9 cellular contexts compared by ENCODE assay signal in genomic region chr12:26870491-26871419, GRCh38. TPM values are rescaled to one million over a fixed set of nuclear protein-coding genes. Genes with fewer than 3 reads are reported as not detected.
DNase-seq lines count a peak whose midpoint lies in the region; ATAC-seq, FAIRE-seq and TF ChIP-seq lines count a peak whose summit lies in the region.
"Had no signal": no experiment of that assay in that cellular context is flagged by ENCODE, and none has a peak within 500 bp of the region (broad histone marks: within the 10 kb centered on the region; RNA-seq: fewer than 3 reads in every experiment).

No MANE protein-coding gene starts in this region.

- H3K9me3 Mint-ChIP-seq in nephron, result peaks cover 9% of the 10 kb centered on the region

- no TSS peak for BruUV-seq in K562 (replicated peaks; lab: Mats Ljungman, UMichigan)

- no peaks in the 10 kb centered on the region for H4K20me1 ChIP-seq in K562 (replicated peaks; ENCODE audit: control insufficient read depth, insufficient read depth, low read length)

- no peak for TF ChIP-seq POLR2A in K562 (conservative IDR thresholded peaks at IDR 0.05)

- peak; percentile 43 for DNase-seq in GM06990 (ENCODE audit: extremely low read depth, insufficient read length)
- DNase-seq in NCI-H187 (lab: John Stamatoyannopoulos, UW), result peak; percentile 52 to 61
- no peak for DNase-seq in K562 (ENCODE audit: extremely low read depth in 1 of 4, low spot score in 3 of 4)
- no peak for DNase-seq in hepatic stellate cell (ENCODE audit: low spot score)
- no peak for DNase-seq in COLO829 (ENCODE audit: low spot score)
- DNase-seq: retina had no signal

- CTCF ChIA-PET in K562 (lab: Yijun Ruan, JAX; ENCODE audit: low intra/inter-chr PET ratio), result no interaction called here

- no peaks in the 10 kb centered on the region for H3K79me2 ChIP-seq in K562 (ENCODE audit: control insufficient read depth, insufficient read depth, low read length)

- 10% methylated on average over 11 of the region's 11 CpGs for WGBS in K562 (ENCODE audit: insufficient coverage, low coverage, missing lambda C conversion rate)

- no peak for TF ChIP-seq CTCF in GM06990 (IDR thresholded peaks at IDR 0.05; ENCODE audit: insufficient read depth, low read length, poor library complexity, severe bottlenecking)
- TF ChIP-seq CTCF in K562 (IDR thresholded peaks at IDR 0.05 in 2 of 3, conservative IDR thresholded peaks at IDR 0.05 in 1 of 3; ENCODE audit: insufficient read depth in 2 of 3, low read depth in 1 of 3, low read length in 3 of 3), result no peak
- TF ChIP-seq CTCF in nephron (IDR thresholded peaks at IDR 0.05; ENCODE audit: unreplicated experiment in 3 of 3), result no peak

- TF ChIP-seq RAD21 in K562 (CRISPR knock-in tag; conservative IDR thresholded peaks at IDR 0.05 in 1 of 2, IDR thresholded peaks at IDR 0.05 in 1 of 2), result no peak

- in situ Hi-C loops in K562 (cut with MboI), result no loop called here

- no peak overlapping the region for H3K4me2 ChIP-seq in K562 (ENCODE audit: insufficient read depth, low read length)

- ATAC-seq in K562 (peak; percentile 33; the same call in 2 of the 3 replicates), GM19452 (IDR thresholded peaks at IDR 0.05; ENCODE audit: unreplicated experiment) (no peak), HG02938 (IDR thresholded peaks at IDR 0.05; ENCODE audit: unreplicated experiment) (no peak)

- H3K4me1 Mint-ChIP-seq in nephron, result peaks cover 23% of the 10 kb centered on the region

- no peaks in the 10 kb centered on the region for H3K9me1 ChIP-seq in K562 (ENCODE audit: control insufficient read depth, insufficient read depth, low read length)

- peaks cover 4% of the 10 kb centered on the region for H3K36me3 Mint-ChIP-seq in nephron (ENCODE audit: low read depth)

- no peak for TF ChIP-seq EP300 in K562 (IDR thresholded peaks at IDR 0.05; ENCODE audit: low read length)

- no peaks in the 10 kb centered on the region for H3K9me3 ChIP-seq in K562 (replicated peaks; ENCODE audit: control insufficient read depth, insufficient read depth, low read depth, low read length)

- peak; percentile 54 for FAIRE-seq in K562 (lab: Jason Lieb, UNC)

- peak overlapping the region in 2 of 3 experiments; percentile 23 to 47 for H3K27ac Mint-ChIP-seq in nephron

- intact Hi-C loops in K562 (cut with micrococcal nuclease), result no loop called here

- H3K27me3 Mint-ChIP-seq in nephron (ENCODE audit: low read depth), result no peaks in the 10 kb centered on the region

- H3K27ac ChIP-seq in K562 (ENCODE audit: extremely low read depth, low read depth, low read length), result no peak overlapping the region

- no peak overlapping the region for H3K9ac ChIP-seq in K562 (ENCODE audit: insufficient read depth in 1 of 2, low read depth in 2 of 2, low read length in 2 of 2)

- H3K36me3 ChIP-seq in GM06990 (ENCODE audit: control insufficient read depth, insufficient read depth, low read length) (no peaks in the 10 kb centered on the region), K562 (ENCODE audit: control insufficient read depth, insufficient read depth, low read length) (no peaks in the 10 kb centered on the region)

- H2AFZ ChIP-seq in K562 (ENCODE audit: low read depth, low read length), result no peak overlapping the region

- POLR2A ChIA-PET in K562 (lab: Yijun Ruan, JAX), result interaction anchor here (0.6 kb wide), 1 partner anchor 341 kb away, joined by 4 read pairs; no protein-coding TSS in a partner anchor

- no peaks in the 10 kb centered on the region for H3K27me3 ChIP-seq in GM06990 (replicated peaks; ENCODE audit: control insufficient read depth, insufficient read depth, low read length)
- H3K27me3 ChIP-seq in K562 (ENCODE audit: control insufficient read depth in 2 of 2, insufficient read depth in 2 of 2, low read length in 2 of 2), result no peaks in the 10 kb centered on the region

- H3K4me1 ChIP-seq in K562 (replicated peaks in 1 of 2; ENCODE audit: control insufficient read depth in 2 of 2, insufficient read depth in 2 of 2, low read length in 2 of 2), result peaks cover 0 to 7% of the 10 kb centered on the region in 2 experiments; a peak in 4 of 5 replicates

- H3K4me3 Mint-ChIP-seq in nephron, result no peak overlapping the region

- no peak overlapping the region for H3K4me3 ChIP-seq in GM06990 (replicated peaks; ENCODE audit: low read depth, low read length)
- no peak overlapping the region for H3K4me3 ChIP-seq in K562

TF ChIP-seq in K562, 482 proteins besides CTCF, POLR2A, EP300 and RAD21:
- TF ChIP-seq ZNF121 (CRISPR knock-in tag; conservative IDR thresholded peaks at IDR 0.05), result peak; percentile 54; the same call in 1 of the 2 replicates
- TF ChIP-seq ZNF444 (CRISPR knock-in tag; IDR thresholded peaks at IDR 0.05), result no peak
- peak; percentile 78 for TF ChIP-seq NFIC (IDR thresholded peaks at IDR 0.05)

RNA-seq across cellular contexts. Expression of gene ITPR2, which starts 37.8 kb away (rescaled TPM):
- 2.6 and 12.8 TPM in 2 replicates for total RNA-seq in K562 (2011; cell fraction: chromatin; rRNA removed; ENCODE audit: low replicate concordance)
- total RNA-seq in K562 (2011; cell fraction: nucleolus; rRNA removed), result 0.67 and 1.8 TPM in 2 replicates
- total RNA-seq in K562 (2011; cell fraction: nucleoplasm; rRNA removed), result 2.0 and 4.1 TPM in 2 replicates
- total RNA-seq in K562 (2014; rRNA removed) (0.95 and 1.0 TPM in 2 replicates), K562 (2014; rRNA removed; fragmentation: Illumina TruSeq; extraction: Trizol) (2.1 and 2.2 TPM in 2 replicates), K562 (2015; rRNA removed; fragmentation: Illumina TruSeq; extraction: Trizol) (2.1 and 2.5 TPM in 2 replicates), K562 (2021) (2.9 and 3.3 TPM in 2 replicates)
- polyA plus RNA-seq in K562 (2011; rRNA removed) (0.99 and 1.1 TPM in 2 replicates), K562 (2014; fragmentation: Illumina TruSeq; extraction: Trizol) (0.88 and 0.96 TPM in 2 replicates), K562 (2014; fragmentation: Nextera tagmentation; extraction: Ambion mirVana) (under 1 TPM; 0.21 to 0.44 TPM), K562 (2014; rRNA removed) (0.49 and 0.74 TPM in 2 replicates)
- 0.24 and 0.93 TPM in 2 replicates for polyA plus RNA-seq in K562 (2011; cell fraction: cytosol; rRNA removed)
- polyA plus RNA-seq in K562 (2011; cell fraction: nucleus; rRNA removed), result 1.0 and 1.7 TPM in 2 replicates
- polyA plus RNA-seq in K562 (2012), result 0.73 and 1.5 TPM in 2 replicates
- polyA minus RNA-seq in K562 (2011; rRNA and poly(A)+ RNA removed), result 3.8 and 5.3 TPM in 2 replicates
- 0.95 and 1.0 TPM in 2 replicates for polyA minus RNA-seq in K562 (2011; cell fraction: cytosol; rRNA and poly(A)+ RNA removed)
- polyA minus RNA-seq in K562 (2011; cell fraction: nucleus; rRNA and poly(A)+ RNA removed), result 2.7 and 4.4 TPM in 2 replicates

Comparison
In these comparisons a context has a peak if more than half of its experiments do, and no peak if none do; other contexts are left out.
1. DNase-seq: peak in GM06990 (single experiment) and NCI-H187 (2 of 2); none in K562 (0 of 4), hepatic stellate cell (single experiment) and COLO829 (single experiment).